Comparison of ENCODE assay signal across 35 cellular contexts in the genomic region with DNA sequence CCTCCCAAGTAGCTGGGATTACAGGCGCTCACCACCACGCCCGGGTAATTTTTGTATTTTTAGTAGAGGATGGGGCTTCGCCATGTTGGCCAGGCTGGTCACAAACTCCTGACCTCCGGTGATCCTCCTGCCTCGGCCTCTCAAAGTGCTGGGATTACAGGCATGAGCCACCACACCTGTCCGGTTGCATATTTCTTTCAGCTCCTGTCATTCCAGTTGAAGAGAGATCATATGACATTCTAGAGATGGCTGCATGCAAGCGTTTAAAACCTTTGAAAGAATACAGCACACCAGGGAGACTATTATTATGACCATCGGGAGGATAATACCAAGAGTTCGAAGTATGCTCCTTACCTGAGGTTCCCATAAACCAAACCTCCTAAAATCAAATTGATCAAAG. TPM values are rescaled to one million over a fixed set of nuclear protein-coding genes. Genes with fewer than 3 reads are reported as not detected.
"Had no signal": no experiment of that assay in that cellular context is flagged by ENCODE, and none has a peak within 500 bp of the region (broad histone marks: within the 10 kb centered on the region; RNA-seq: fewer than 3 reads in every experiment).

No MANE protein-coding gene starts in this region.

- H3K27me3 ChIP-seq: MG63 had no signal

- H3K9me3 ChIP-seq: MG63 had no signal

- H3K9ac ChIP-seq: KMS-11 had no signal

- H3K27ac ChIP-seq: KMS-11 had no signal

- DNase-seq: Kasumi-1, MG63, MM.1S, NCI-H1048, NCI-H1092, NCI-H1092 treated with DMSO at 0.1 percent for 48 hours, NCI-H1105, NCI-H1105 treated with DMSO at 0.1 percent for 48 hours, NCI-H1417, NCI-H1417 treated with DMSO at 0.1 percent for 48 hours, NCI-H1436, NCI-H1436 treated with DMSO at 0.1 percent for 48 hours, NCI-H146, NCI-H1694, NCI-H1694 treated with DMSO at 0.1 percent for 48 hours, NCI-H187, NCI-H187 treated with DMSO at 0.1 percent for 48 hours, NCI-H1930, NCI-H2029, NCI-H2029 treated with DMSO at 0.1 percent for 48 hours, NCI-H2081, NCI-H2081 treated with DMSO at 0.1 percent for 48 hours, NCI-H2107, NCI-H2171, NCI-H2171 treated with DMSO at 0.1 percent for 48 hours, NCI-H2227 treated with DMSO at 0.1 percent for 48 hours, NCI-H226, NCI-H345, NCI-H446, NCI-H446 treated with DMSO at 0.1 percent for 48 hours, NCI-H510A, NCI-H510A treated with DMSO at 0.1 percent for 48 hours had no signal

- H3K4me2 ChIP-seq: KMS-11 had no signal

- H3K4me3 ChIP-seq: MG63 had no signal

RNA-seq across cellular contexts. Expression of a gene that starts 9.6 kb away (rescaled TPM):
- total RNA-seq: MCF 10A, NCI-H460 had no signal
